Comparison of ENCODE assay signal across 1 cellular context in genomic region chr6:33208089-33208967, GRCh38.
TF ChIP-seq lines count a peak whose summit lies in the region.

TSS of gene RING1 (plus strand) at chr6:33208500. CDS start at chr6:33208823, 323 bp downstream.

TF ChIP-seq in K562, 482 proteins besides CTCF, POLR2A, EP300 and RAD21 (continued from another document and continues in another):
- TF ChIP-seq ZBTB11 (CRISPR knock-in tag; IDR thresholded peaks at IDR 0.05) (peak in 2 of 3 experiments; percentile 52 to 86; a peak in 3 of 6 replicates), ZFX (CRISPR knock-in tag; IDR thresholded peaks at IDR 0.05) (peak; percentile 96), HDAC1 (IDR thresholded peaks at IDR 0.05) (peak in 1 of 2 experiments; percentile 97; a peak in 2 of 4 replicates), HMGXB4 (CRISPR knock-in tag; IDR thresholded peaks at IDR 0.05) (peak; percentile 97), CTBP1 (IDR thresholded peaks at IDR 0.05; ENCODE audit: borderline replicate concordance) (peak; percentile 54; the same call in 1 of the 2 replicates), HDAC8 (tag; IDR thresholded peaks at IDR 0.05) (no peak), ZFPM2 (CRISPR knock-in tag; IDR thresholded peaks at IDR 0.05) (0 out of 2 replicates have a peak, but pooled peaks have one; percentile 15), AFF4 (CRISPR knock-in tag; IDR thresholded peaks at IDR 0.05) (peak; percentile 95; the same call in 1 of the 2 replicates), GTF2E2 (tag; IDR thresholded peaks at IDR 0.05) (peak; percentile 85; the same call in 1 of the 2 replicates), GATAD2B (IDR thresholded peaks at IDR 0.05; ENCODE audit: borderline replicate concordance) (peak; percentile 100), BRD9 (IDR thresholded peaks at IDR 0.05; ENCODE audit: low read depth, partially characterized antibody) (peak; percentile 8), ZNF592 (IDR thresholded peaks at IDR 0.05) (peak; percentile 54), RBM34 (IDR thresholded peaks at IDR 0.05; ENCODE audit: borderline replicate concordance, insufficient read depth, low read length) (0 out of 2 replicates have a peak, but pooled peaks have one; percentile 70), SMAD3 (CRISPR knock-in tag; conservative IDR thresholded peaks at IDR 0.05) (peak; percentile 67; the same call in 1 of the 2 replicates), MYNN (IDR thresholded peaks at IDR 0.05) (no peak), MYNN (CRISPR knock-in tag; IDR thresholded peaks at IDR 0.05) (no peak), REST (CRISPR knock-in tag; IDR thresholded peaks at IDR 0.05; ENCODE audit: low read depth) (0 out of 2 replicates have a peak, but pooled peaks have one; percentile 53), ZNF695 (CRISPR knock-in tag; IDR thresholded peaks at IDR 0.05) (no peak), ZNF282 (CRISPR knock-in tag; IDR thresholded peaks at IDR 0.05) (peak; percentile 91; the same call in 1 of the 2 replicates), MTA1 (IDR thresholded peaks at IDR 0.05; ENCODE audit: borderline replicate concordance) (peak; percentile 93), ZNF232 (CRISPR knock-in tag; IDR thresholded peaks at IDR 0.05) (0 out of 2 replicates have a peak, but pooled peaks have one; percentile 44), HDAC3 (IDR thresholded peaks at IDR 0.05; ENCODE audit: borderline replicate concordance, partially characterized antibody) (no peak), RFX1 (IDR thresholded peaks at IDR 0.05) (peak; percentile 83), BRF1 (IDR thresholded peaks at IDR 0.05; ENCODE audit: borderline replicate concordance, extremely low read depth, insufficient read length) (no peak), VEZF1 (CRISPR knock-in tag; IDR thresholded peaks at IDR 0.05) (peak; percentile 100), SIX5 (IDR thresholded peaks at IDR 0.05; ENCODE audit: borderline replicate concordance in 1 of 2, insufficient read depth in 1 of 2, low read depth in 1 of 2, low read length in 2 of 2) (no peak), XRCC3 (IDR thresholded peaks at IDR 0.05) (no peak), JUN (IDR thresholded peaks at IDR 0.05; ENCODE audit: borderline replicate concordance, low read depth, low read length) (0 out of 2 replicates have a peak, but pooled peaks have one; percentile 59), JUN (CRISPR knock-in tag; IDR thresholded peaks at IDR 0.05; ENCODE audit: borderline replicate concordance) (0 out of 2 replicates have a peak, but pooled peaks have one; percentile 16), ZMIZ1 (IDR thresholded peaks at IDR 0.05; ENCODE audit: low read depth in 2 of 2, low read length in 2 of 2) (peak in 1 of 2 experiments; percentile 40; a peak in 1 of 4 replicates)
